ENCODE assay signal across 10 cellular contexts in genomic region chr7:99392046-99392445, GRCh38. TPM values are rescaled to one million over a fixed set of nuclear protein-coding genes. Genes with fewer than 3 reads are reported as not detected.
DNase-seq lines count a peak whose midpoint lies in the region; ATAC-seq and TF ChIP-seq lines count a peak whose summit lies in the region.
"Had no signal": no experiment of that assay in that cellular context is flagged by ENCODE, and none has a peak within 500 bp of the region (broad histone marks: within the 10 kb centered on the region; RNA-seq: fewer than 3 reads in every experiment).

No MANE protein-coding gene starts in this region.

- peak overlapping the region in 7 of 8 donors; percentile 26 to 93 (median 52) for H3K27ac Mint-ChIP-seq in CD8-positive, alpha-beta memory T cell
- no peak overlapping the region for H3K27ac Mint-ChIP-seq in osteocyte (ENCODE audit: unreplicated experiment)

- H3K9me3 Mint-ChIP-seq in CD8-positive, alpha-beta memory T cell: no peaks in the 10 kb centered on the region
- H3K9me3 Mint-ChIP-seq in osteocyte (ENCODE audit: unreplicated experiment): no peaks in the 10 kb centered on the region
- H3K9me3 Mint-ChIP-seq: dendritic cell treated with granulocyte-macrophage colony-stimulating factor and Interleukin-4, amounts not matched to agents 40 ng/mL and 50 ng/mL, for 4 days had no signal

- no peak overlapping the region for H3K27ac ChIP-seq in CD8-positive, alpha-beta memory T cell (ENCODE audit: low read depth, low read length)

- peaks cover 13 to 36% (median 14%) of the 10 kb centered on the region in 3 donors for H3K4me1 Mint-ChIP-seq in CD8-positive, alpha-beta memory T cell
- H3K4me1 Mint-ChIP-seq in osteocyte (ENCODE audit: unreplicated experiment): peaks cover 13% of the 10 kb centered on the region

- DNase-seq in CD8-positive, alpha-beta memory T cell: no peak
- DNase-seq in NCI-H526 treated with DMSO at 0.1 percent for 48 hours (lab: John Stamatoyannopoulos, UW) (peak; percentile 9), osteocyte (ENCODE audit: extremely low spot score, unreplicated experiment) (no peak)
- no peak for DNase-seq in stimulated activated CD4-positive, alpha-beta T cell treated with anti-CD3 and anti-CD28 coated beads, Interleukin-4, amount 100 ng/mL, for 1 hour
- no peak for DNase-seq in stimulated activated CD4-positive, alpha-beta T cell treated with anti-CD3 and anti-CD28 coated beads, Interleukin-2, amount 100 ng/mL, for 24 hours
- DNase-seq: NCI-H774 had no signal

- H3K4me1 ChIP-seq in CD8-positive, alpha-beta memory T cell (ENCODE audit: insufficient read depth, low read length): peaks cover 15% of the 10 kb centered on the region
- no peaks in the 10 kb centered on the region for H3K4me1 ChIP-seq in endocrine pancreas (ENCODE audit: control insufficient read depth, insufficient read depth, low read length)

- no peak overlapping the region for H3K4me3 ChIP-seq in CD8-positive, alpha-beta memory T cell (ENCODE audit: low read length)
- H3K4me3 ChIP-seq in endocrine pancreas (ENCODE audit: control insufficient read depth, insufficient read depth, low read length): no peak overlapping the region

- no peaks in the 10 kb centered on the region for H3K27me3 ChIP-seq in CD8-positive, alpha-beta memory T cell (ENCODE audit: insufficient read depth, low read length, poor library complexity, severe bottlenecking)
- no peaks in the 10 kb centered on the region for H3K27me3 ChIP-seq in endocrine pancreas (ENCODE audit: control insufficient read depth, insufficient read depth, low read length)

- no peak for TF ChIP-seq CTCF in osteocyte (IDR thresholded peaks at IDR 0.05)

- POLR2A ChIA-PET in CD8-positive, alpha-beta memory T cell (lab: Charles Lee): interaction anchor here (0.5 to 3.4 kb wide), 6 partner anchors 9 to 488 kb away, joined by 3 to 45 read pairs (median 8); partner anchors contain the start of genes ARPC1B, BUD31 and PDAP1

- H3K9me3 ChIP-seq in CD8-positive, alpha-beta memory T cell (ENCODE audit: low read length): no peaks in the 10 kb centered on the region
- H3K9me3 ChIP-seq in endocrine pancreas (ENCODE audit: control insufficient read depth, low read length): no peaks in the 10 kb centered on the region

- CTCF ChIA-PET in CD8-positive, alpha-beta memory T cell (lab: Charles Lee): interaction anchor here (1.6 to 2.2 kb wide), 2 partner anchors 16 to 24 kb away, joined by 4 to 9 read pairs; partner anchors contain the start of genes BUD31 and PDAP1

- no peaks in the 10 kb centered on the region for H3K27me3 Mint-ChIP-seq in CD8-positive, alpha-beta memory T cell
- no peaks in the 10 kb centered on the region for H3K27me3 Mint-ChIP-seq in osteocyte (ENCODE audit: unreplicated experiment)
- H3K27me3 Mint-ChIP-seq: dendritic cell treated with granulocyte-macrophage colony-stimulating factor and Interleukin-4, amounts not matched to agents 40 ng/mL and 50 ng/mL, for 4 days had no signal

- peaks cover 0 to 88% (median 5%) of the 10 kb centered on the region in 3 donors for H3K36me3 Mint-ChIP-seq in CD8-positive, alpha-beta memory T cell
- peaks cover 14% of the 10 kb centered on the region for H3K36me3 Mint-ChIP-seq in osteocyte (ENCODE audit: unreplicated experiment)

- H3K9ac ChIP-seq in endocrine pancreas (ENCODE audit: control insufficient read depth, insufficient read depth, low read length): peak overlapping the region; percentile 57

- H3K36me3 ChIP-seq in CD8-positive, alpha-beta memory T cell (ENCODE audit: insufficient read depth, low read length): peaks cover 73% of the 10 kb centered on the region
- H3K36me3 ChIP-seq in endocrine pancreas (ENCODE audit: control insufficient read depth, insufficient read depth, low read length): peaks cover 3% of the 10 kb centered on the region

- ATAC-seq in HG02763 (IDR thresholded peaks at IDR 0.05; ENCODE audit: unreplicated experiment): no peak
- no peak for ATAC-seq in GM19397 (IDR thresholded peaks at IDR 0.05; ENCODE audit: unreplicated experiment)

- peak overlapping the region in 4 of 7 donors; percentile 34 to 38 (median 35) for H3K4me3 Mint-ChIP-seq in CD8-positive, alpha-beta memory T cell
- H3K4me3 Mint-ChIP-seq in osteocyte (ENCODE audit: unreplicated experiment): peak overlapping the region; percentile 10

RNA-seq across cellular contexts. Expression of gene PDAP1, which starts 16.4 kb away (rescaled TPM):
- 100 to 1,000 TPM; 198 to 210 TPM for total RNA-seq in CD8-positive, alpha-beta memory T cell
- 32.8 TPM for polyA plus RNA-seq in CD8-positive, alpha-beta memory T cell
- 107 and 116 TPM in 2 replicates for total RNA-seq in osteocyte

RNA-seq across cellular contexts. Expression of gene BUD31, which starts 16.7 kb away (rescaled TPM):
- 100 to 1,000 TPM; 185 to 188 TPM for total RNA-seq in CD8-positive, alpha-beta memory T cell
- 176 TPM for polyA plus RNA-seq in CD8-positive, alpha-beta memory T cell
- 112 and 131 TPM in 2 replicates for total RNA-seq in osteocyte

RNA-seq across cellular contexts. Expression of gene ARPC1B, which starts 17.5 kb away (rescaled TPM):
- total RNA-seq in CD8-positive, alpha-beta memory T cell: 100 to 1,000 TPM; 238 to 258 TPM
- 821 TPM for polyA plus RNA-seq in CD8-positive, alpha-beta memory T cell
- total RNA-seq in osteocyte: 76.1 and 84.9 TPM in 2 replicates

RNA-seq across cellular contexts. Expression of gene PTCD1, which starts 46.6 kb away (rescaled TPM):
- total RNA-seq in CD8-positive, alpha-beta memory T cell: 10 to 100 TPM in 1 of 2 experiments, 1 to 10 TPM in 1; 8.4 to 11.4 TPM
- 4.5 TPM for polyA plus RNA-seq in CD8-positive, alpha-beta memory T cell
- total RNA-seq in osteocyte: 5.7 and 10.5 TPM in 2 replicates

RNA-seq across cellular contexts. Expression of gene CPSF4, which starts 46.7 kb away (rescaled TPM):
- total RNA-seq in CD8-positive, alpha-beta memory T cell: 10 to 100 TPM; 58.7 to 66.6 TPM
- polyA plus RNA-seq in CD8-positive, alpha-beta memory T cell: 22.7 TPM
- 32.3 and 37.9 TPM in 2 replicates for total RNA-seq in osteocyte
